In genomic region chr1:9048551-9048950, GRCh38 we compare ENCODE assay signal across 10 cellular contexts. TPM values are rescaled to one million over a fixed set of nuclear protein-coding genes. Genes with fewer than 3 reads are reported as not detected.
"Had no signal": no experiment of that assay in that cellular context is flagged by ENCODE, and none has a peak within 500 bp of the region (broad histone marks: within the 10 kb centered on the region; RNA-seq: fewer than 3 reads in every experiment).

No MANE protein-coding gene starts in this region.

- ATAC-seq: HCT116, K562 had no signal

- H3K27ac ChIP-seq: GM23248 had no signal

- DNase-seq: GM23248, GOT3, H7, HFFc6, IMR-90 had no signal

- H3K4me3 ChIP-seq: GM23248, HAP-1, K562 had no signal

- H3K9me3 ChIP-seq: HAP-1 had no signal

- H3K36me3 ChIP-seq: HAP-1 had no signal

RNA-seq across cellular contexts. Expression of gene SLC2A5, which starts 20.9 kb away (rescaled TPM):
- total RNA-seq: HT-29, K562 had no signal

RNA-seq across cellular contexts. Expression of gene SLC2A7, which starts 22.3 kb away (rescaled TPM):
- total RNA-seq: GM23248, H4, H7, HFFc6, HT-29, IMR-90, K562 had no signal
